ENCODE assay signal across 26 cellular contexts in genomic region chr11:120130176-120130980, GRCh38. TPM values are rescaled to one million over a fixed set of nuclear protein-coding genes. Genes with fewer than 3 reads are reported as not detected.
DNase-seq lines count a peak whose midpoint lies in the region; ATAC-seq and TF ChIP-seq lines count a peak whose summit lies in the region.
"Had no signal": no experiment of that assay in that cellular context is flagged by ENCODE, and none has a peak within 500 bp of the region (broad histone marks: within the 10 kb centered on the region; RNA-seq: fewer than 3 reads in every experiment).

No MANE protein-coding gene starts in this region.

- H3K27me3 Mint-ChIP-seq in HFFc6 (ENCODE audit: insufficient read depth): peaks cover 29% of the 10 kb centered on the region
- H3K27me3 Mint-ChIP-seq: activated CD4-positive, alpha-beta T cell treated with anti-CD3 and anti-CD28 coated beads, Interleukin-2, amount 10 ng/mL, durations not matched to agents 7 days and 5 days had no signal

- H3K4me3 ChIP-seq in left ventricle myocardium inferior (no peak overlapping the region), right atrium auricular region (no peak overlapping the region), aorta (ENCODE audit: low read length in 2 of 2) (no peak overlapping the region)
- H3K4me3 ChIP-seq: HAP-1 had no signal

- no peaks in the 10 kb centered on the region for H3K9me3 Mint-ChIP-seq in HFFc6
- H3K9me3 Mint-ChIP-seq: activated CD4-positive, alpha-beta T cell treated with anti-CD3 and anti-CD28 coated beads, Interleukin-2, amount 10 ng/mL, durations not matched to agents 7 days and 5 days; neural crest cell had no signal

- H3K4me1 ChIP-seq in left ventricle myocardium inferior (no peaks in the 10 kb centered on the region), right atrium auricular region (no peaks in the 10 kb centered on the region), aorta (ENCODE audit: control insufficient read depth in 1 of 2, insufficient read depth in 2 of 2, low read length in 2 of 2) (no peaks in the 10 kb centered on the region)
- H3K4me1 ChIP-seq: HAP-1 had no signal

- H3K9me3 ChIP-seq in left ventricle myocardium inferior (replicated peaks): no peaks in the 10 kb centered on the region
- H3K9me3 ChIP-seq in right atrium auricular region: no peaks in the 10 kb centered on the region
- H3K9me3 ChIP-seq in aorta (ENCODE audit: control insufficient read depth, low read length): no peaks in the 10 kb centered on the region
- H3K9me3 ChIP-seq: HAP-1 had no signal

- no peaks in the 10 kb centered on the region for H3K36me3 ChIP-seq in left ventricle myocardium inferior
- H3K36me3 ChIP-seq in right atrium auricular region: no peaks in the 10 kb centered on the region
- no peaks in the 10 kb centered on the region for H3K36me3 ChIP-seq in aorta (ENCODE audit: control insufficient read depth in 1 of 2, insufficient read depth in 2 of 2, low read length in 1 of 2)
- H3K36me3 ChIP-seq: HAP-1 had no signal

- no peak for TF ChIP-seq CTCF in left ventricle myocardium inferior (IDR thresholded peaks at IDR 0.05; ENCODE audit: borderline replicate concordance)
- TF ChIP-seq CTCF in right atrium auricular region (IDR thresholded peaks at IDR 0.05): no peak
- no peak for TF ChIP-seq CTCF in HFFc6 (IDR thresholded peaks at IDR 0.05)

- no peak overlapping the region for H3K27ac ChIP-seq in left ventricle myocardium inferior (replicated peaks)
- no peak overlapping the region for H3K27ac ChIP-seq in right atrium auricular region
- H3K27ac ChIP-seq in epithelial cell of prostate: peak overlapping the region; percentile 95
- no peak overlapping the region for H3K27ac ChIP-seq in aorta (ENCODE audit: low read depth in 1 of 2, low read length in 2 of 2)
- H3K27ac ChIP-seq: C4-2B had no signal

- peaks cover 24% of the 10 kb centered on the region for H3K4me1 Mint-ChIP-seq in HFFc6 (ENCODE audit: low read depth)
- H3K4me1 Mint-ChIP-seq: activated CD4-positive, alpha-beta T cell treated with anti-CD3 and anti-CD28 coated beads, Interleukin-2, amount 10 ng/mL, durations not matched to agents 7 days and 5 days; neural crest cell had no signal

- WGBS in aorta, 2 donors: 92 to 93% methylated on average over 8 of the region's 8 CpGs

- ATAC-seq in aorta (ENCODE audit: low FRiP score): no peak
- ATAC-seq in HG03095 (IDR thresholded peaks at IDR 0.05; ENCODE audit: unreplicated experiment): no peak
- ATAC-seq: esophagus mucosa, SK-N-SH treated with all-trans-retinoic acid at 6 μM for 48 hours had no signal

- no peak overlapping the region for H3K4me3 Mint-ChIP-seq in HFFc6
- H3K4me3 Mint-ChIP-seq: activated CD4-positive, alpha-beta T cell treated with anti-CD3 and anti-CD28 coated beads, Interleukin-2, amount 10 ng/mL, durations not matched to agents 7 days and 5 days; activated naive CD8-positive, alpha-beta T cell; neural crest cell had no signal

- DNase-seq in left ventricle myocardium inferior: peak; percentile 2
- no peak for DNase-seq in right atrium auricular region (ENCODE audit: low spot score)
- DNase-seq in epithelial cell of prostate (ENCODE audit: low read depth, low spot score): no peak
- DNase-seq in posterior vena cava (ENCODE audit: low spot score): peak; percentile 54
- DNase-seq in aorta: peak; percentile 22 to 32
- DNase-seq in HFFc6: no peak
- no peak for DNase-seq in superior temporal gyrus (ENCODE audit: extremely low spot score)
- DNase-seq: activated CD4-positive, alpha-beta T cell treated with anti-CD3 and anti-CD28 coated beads, Interleukin-2, amount 10 ng/mL, durations not matched to agents 7 days and 5 days; activated T-cell treated with anti-CD3 and anti-CD28 coated beads, Interleukin-2, amount 50 U/mL, for 48 hours; Calu3; effector CD4-positive, alpha-beta T cell; hippocampal formation; NCI-H187 treated with DMSO at 0.1 percent for 48 hours; NCI-H2227 treated with DMSO at 0.1 percent for 48 hours; NCI-H748 treated with DMSO at 0.1 percent for 48 hours; RPMI8226; T-helper 2 cell had no signal

- H3K36me3 Mint-ChIP-seq in HFFc6 (ENCODE audit: low read depth): no peaks in the 10 kb centered on the region
- H3K36me3 Mint-ChIP-seq: activated naive CD8-positive, alpha-beta T cell had no signal

- intact Hi-C loops in left ventricle myocardium inferior (cut with micrococcal nuclease): no loop called here
- intact Hi-C loops in posterior vena cava (cut with DNase I): no loop called here
- intact Hi-C loops in aorta (cut with DNase I): no loop called here

- no peak overlapping the region for H3K27ac Mint-ChIP-seq in HFFc6
- H3K27ac Mint-ChIP-seq: activated CD4-positive, alpha-beta T cell treated with anti-CD3 and anti-CD28 coated beads, Interleukin-2, amount 10 ng/mL, durations not matched to agents 7 days and 5 days; activated naive CD8-positive, alpha-beta T cell had no signal

- H3K27me3 ChIP-seq in left ventricle myocardium inferior (ENCODE audit: low read depth): peaks cover 25% of the 10 kb centered on the region
- no peaks in the 10 kb centered on the region for H3K27me3 ChIP-seq in right atrium auricular region
- H3K27me3 ChIP-seq in aorta (ENCODE audit: control insufficient read depth in 1 of 2, insufficient read depth in 2 of 2, low read length in 1 of 2): no peaks in the 10 kb centered on the region

RNA-seq across cellular contexts. Expression of gene TRIM29, which starts 7.5 kb away (rescaled TPM):
- total RNA-seq in left ventricle myocardium inferior (not detected), right atrium auricular region (1 to 10 TPM in 1 of 2 donors, under 1 TPM in 1; 0.85 to 2.7 TPM), posterior vena cava (1 to 10 TPM; 8.5 to 8.7 TPM), aorta (1 to 10 TPM; 1.3 to 3.6 TPM)
- polyA plus RNA-seq in aorta: under 1 TPM; 0.13 to 0.38 TPM
- total RNA-seq in HFFc6 (2021; fragmentation: NEBNext Ultra II Directional; extraction: Animal tissue kit (Norgen Biotek cat#: 25700)): 1 to 10 TPM; 1.5 to 3.2 (median 3.1) TPM
- total RNA-seq: activated CD4-positive, alpha-beta T cell treated with anti-CD3 and anti-CD28 coated beads, Interleukin-2, amount 10 ng/mL, durations not matched to agents 7 days and 5 days; frontal cortex; LHCN-M2; neural crest cell had no signal

Comparison
In these comparisons a context has a peak if more than half of its experiments do, and no peak if none do; other contexts are left out.
1. DNase-seq: peak in left ventricle myocardium inferior (single experiment), posterior vena cava (single experiment) and aorta (2 of 2); none in right atrium auricular region (single experiment), epithelial cell of prostate (single experiment), HFFc6 (single experiment) and superior temporal gyrus (single experiment).